Comparison of ENCODE assay signal across 1 cellular context in genomic region chr4:155924637-155925036, GRCh38.
TF ChIP-seq lines count a peak whose summit lies in the region.

No MANE protein-coding gene starts in this region.

TF ChIP-seq in GM23338, 12 proteins besides CTCF, POLR2A, EP300 and RAD21 (continued from another document):
- TF ChIP-seq ZNF462 (CRISPR knock-in tag; IDR thresholded peaks at IDR 0.05) (no peak), ZNF114 (CRISPR knock-in tag; IDR thresholded peaks at IDR 0.05) (no peak), JUNB (IDR thresholded peaks at IDR 0.05; ENCODE audit: unreplicated experiment) (no peak), STAT1 (IDR thresholded peaks at IDR 0.05; ENCODE audit: unreplicated experiment) (no peak), ZNF331 (CRISPR knock-in tag; IDR thresholded peaks at IDR 0.05; ENCODE audit: low read depth) (no peak), NANOG (IDR thresholded peaks at IDR 0.05; ENCODE audit: borderline replicate concordance) (no peak), EZH2phosphoT487 (IDR thresholded peaks at IDR 0.05; ENCODE audit: unreplicated experiment) (no peak), POLR2AphosphoS5 (IDR thresholded peaks at IDR 0.05; ENCODE audit: low read depth) (no peak), EZH2 (IDR thresholded peaks at IDR 0.05; ENCODE audit: low read depth, unreplicated experiment) (no peak)
